Comparison of ENCODE assay signal across 22 cellular contexts in the genomic region with DNA sequence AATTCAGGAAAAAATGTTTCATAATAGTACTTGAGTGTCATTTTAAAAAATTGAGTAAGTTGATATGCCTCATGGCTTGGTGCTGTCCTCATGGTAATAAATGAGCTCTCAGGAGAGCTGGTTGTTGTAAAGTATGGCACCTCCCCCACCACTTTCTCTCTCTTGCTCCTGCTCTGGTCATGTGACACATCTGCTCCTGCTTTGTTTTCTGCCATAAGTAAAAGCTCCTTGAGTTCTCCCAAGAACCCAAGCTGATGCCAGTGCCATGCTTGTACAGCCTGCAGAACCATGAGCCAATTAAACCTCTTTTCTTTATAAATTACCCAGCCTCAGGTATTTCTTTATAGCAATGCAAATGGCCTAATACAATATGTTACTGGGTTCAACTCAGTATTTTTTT.
DNase-seq lines count a peak whose midpoint lies in the region; ATAC-seq and TF ChIP-seq lines count a peak whose summit lies in the region.
"Had no signal": no experiment of that assay in that cellular context is flagged by ENCODE, and none has a peak within 500 bp of the region (broad histone marks: within the 10 kb centered on the region; RNA-seq: fewer than 3 reads in every experiment).

No MANE protein-coding gene starts in this region.

- H3K4me1 Mint-ChIP-seq in WTC11 (peaks cover 19% of the 10 kb centered on the region), nephron progenitor cell (peaks cover 21% of the 10 kb centered on the region)
- no peaks in the 10 kb centered on the region for H3K4me1 Mint-ChIP-seq in activated CD8-positive, alpha-beta memory T cell treated with anti-CD3 and anti-CD28 coated beads, Interleukin-2, amount 10 ng/mL, durations not matched to agents 7 days and 5 days

- TF ChIP-seq CTCF in Loucy (conservative IDR thresholded peaks at IDR 0.05; ENCODE audit: low read length) = no peak
- no peak for TF ChIP-seq CTCF in WTC11 (IDR thresholded peaks at IDR 0.05)
- TF ChIP-seq CTCF in nephron progenitor cell (IDR thresholded peaks at IDR 0.05) = no peak

- H3K9me3 ChIP-seq in Loucy (ENCODE audit: insufficient read depth, low read depth, low read length) = no peaks in the 10 kb centered on the region
- H3K9me3 ChIP-seq: MG63 had no signal

- no peak overlapping the region for H3K9ac ChIP-seq in Loucy (ENCODE audit: low read depth, low read length, poor library complexity, severe bottlenecking)

- no peaks in the 10 kb centered on the region for H3K27me3 ChIP-seq in Loucy (ENCODE audit: insufficient read depth, low read length, poor library complexity, severe bottlenecking)
- H3K27me3 ChIP-seq: MG63 had no signal

- CTCF ChIA-PET in WTC11 (lab: Charles Lee) = no interaction called here
- CTCF ChIA-PET in activated CD8-positive, alpha-beta memory T cell treated with anti-CD3 and anti-CD28 coated beads, Interleukin-2, amount 10 ng/mL, durations not matched to agents 7 days and 5 days (lab: Charles Lee) = no interaction called here

- H3K9me2 ChIP-seq in Loucy (replicated peaks; ENCODE audit: low read depth, low read length) = no peaks in the 10 kb centered on the region

- H3F3A ChIP-seq in Loucy (ENCODE audit: low read depth) = no peaks in the 10 kb centered on the region

- peaks cover 45% of the 10 kb centered on the region for H3K36me3 Mint-ChIP-seq in WTC11
- H3K36me3 Mint-ChIP-seq in nephron progenitor cell (ENCODE audit: low read depth) = peaks cover 25% of the 10 kb centered on the region
- H3K36me3 Mint-ChIP-seq in activated CD8-positive, alpha-beta memory T cell treated with anti-CD3 and anti-CD28 coated beads, Interleukin-2, amount 10 ng/mL, durations not matched to agents 7 days and 5 days = no peaks in the 10 kb centered on the region

- H3K36me3 ChIP-seq in Loucy (ENCODE audit: insufficient read depth, low read length) = no peaks in the 10 kb centered on the region
- H3K36me3 ChIP-seq: MG63 had no signal

- H3K9me3 Mint-ChIP-seq in WTC11 = peaks cover 75% of the 10 kb centered on the region
- H3K9me3 Mint-ChIP-seq in nephron progenitor cell = peaks cover 33% of the 10 kb centered on the region
- H3K9me3 Mint-ChIP-seq in activated CD8-positive, alpha-beta memory T cell treated with anti-CD3 and anti-CD28 coated beads, Interleukin-2, amount 10 ng/mL, durations not matched to agents 7 days and 5 days (ENCODE audit: low read depth) = no peaks in the 10 kb centered on the region

- no peaks in the 10 kb centered on the region for H4K20me1 ChIP-seq in Loucy (ENCODE audit: insufficient read depth, low read length, poor library complexity, severe bottlenecking)

- no peak overlapping the region for H3K4me3 ChIP-seq in Loucy (ENCODE audit: low read length, poor library complexity, severe bottlenecking)
- H3K4me3 ChIP-seq: MG63 had no signal

- no peak for ATAC-seq in WTC11
- no peak for ATAC-seq in HG02642 (IDR thresholded peaks at IDR 0.05; ENCODE audit: poor library complexity, unreplicated experiment)
- no peak for ATAC-seq in activated CD8-positive, alpha-beta memory T cell treated with anti-CD3 and anti-CD28 coated beads, Interleukin-2, amount 10 ng/mL, durations not matched to agents 7 days and 5 days
- ATAC-seq: Panc1 had no signal

- H3K27ac Mint-ChIP-seq in WTC11 (no peak overlapping the region), nephron progenitor cell (peak overlapping the region; percentile 27)
- H3K27ac Mint-ChIP-seq in activated CD8-positive, alpha-beta memory T cell treated with anti-CD3 and anti-CD28 coated beads, Interleukin-2, amount 10 ng/mL, durations not matched to agents 7 days and 5 days = no peak overlapping the region
- H3K27ac Mint-ChIP-seq: H9 had no signal

- no peak overlapping the region for H3K4me3 Mint-ChIP-seq in WTC11
- H3K4me3 Mint-ChIP-seq in nephron progenitor cell = no peak overlapping the region
- H3K4me3 Mint-ChIP-seq in activated CD8-positive, alpha-beta memory T cell treated with anti-CD3 and anti-CD28 coated beads, Interleukin-2, amount 10 ng/mL, durations not matched to agents 7 days and 5 days = no peak overlapping the region
- H3K4me3 Mint-ChIP-seq: H9 had no signal

- DNase-seq in NCI-H1417 (lab: John Stamatoyannopoulos, UW) (peak; percentile 2 to 66 (median 46)), NCI-H1417 treated with DMSO at 0.1 percent for 48 hours (lab: John Stamatoyannopoulos, UW) (no peak), WTC11 (ENCODE audit: low spot score) (no peak), nephron progenitor cell (no peak)
- DNase-seq in activated CD8-positive, alpha-beta memory T cell treated with anti-CD3 and anti-CD28 coated beads, Interleukin-2, amount 10 ng/mL, durations not matched to agents 7 days and 5 days = no peak
- DNase-seq: 8988T, Calu3, DMS79 treated with DMSO at 0.1 percent for 48 hours, GF-D8, H9, KBM-7, MG63, NCI-H146, NCI-H2029, NCI-H2171 treated with DMSO at 0.1 percent for 48 hours, NCI-H345, NCI-H526 treated with DMSO at 0.1 percent for 48 hours, SHP77, T-helper 1 cell had no signal

- no peaks in the 10 kb centered on the region for H3K79me2 ChIP-seq in Loucy (ENCODE audit: insufficient read depth, low read length)

- POLR2A ChIA-PET in WTC11 (lab: Charles Lee) = no interaction called here

- H3K4me1 ChIP-seq in Loucy (ENCODE audit: insufficient read depth, low read length, poor library complexity, severe bottlenecking) = peaks cover 21% of the 10 kb centered on the region

- peak overlapping the region; percentile 12 for H3K4me2 ChIP-seq in Loucy (ENCODE audit: low read depth, low read length, poor library complexity, severe bottlenecking)

- peaks cover 6% of the 10 kb centered on the region for H3K27me3 Mint-ChIP-seq in WTC11 (ENCODE audit: low read depth)
- no peaks in the 10 kb centered on the region for H3K27me3 Mint-ChIP-seq in nephron progenitor cell (ENCODE audit: low read depth, poor library complexity)
- H3K27me3 Mint-ChIP-seq in activated CD8-positive, alpha-beta memory T cell treated with anti-CD3 and anti-CD28 coated beads, Interleukin-2, amount 10 ng/mL, durations not matched to agents 7 days and 5 days = peaks cover 6% of the 10 kb centered on the region

- peak overlapping the region; percentile 1; the same call in 1 of the 2 replicates for H2AFZ ChIP-seq in Loucy (ENCODE audit: low read length)

TF ChIP-seq in WTC11, 78 proteins besides CTCF, POLR2A, EP300 and RAD21:
- no peak for TF ChIP-seq MYBL2 (CRISPR knock-in tag; IDR thresholded peaks at IDR 0.05)
- TF ChIP-seq, protein P1, sequence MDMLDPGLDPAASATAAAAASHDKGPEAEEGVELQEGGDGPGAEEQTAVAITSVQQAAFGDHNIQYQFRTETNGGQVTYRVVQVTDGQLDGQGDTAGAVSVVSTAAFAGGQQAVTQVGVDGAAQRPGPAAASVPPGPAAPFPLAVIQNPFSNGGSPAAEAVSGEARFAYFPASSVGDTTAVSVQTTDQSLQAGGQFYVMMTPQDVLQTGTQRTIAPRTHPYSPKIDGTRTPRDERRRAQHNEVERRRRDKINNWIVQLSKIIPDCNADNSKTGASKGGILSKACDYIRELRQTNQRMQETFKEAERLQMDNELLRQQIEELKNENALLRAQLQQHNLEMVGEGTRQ (CRISPR knock-in tag; IDR thresholded peaks at IDR 0.05) = peak; percentile 60

Comparison
In these comparisons a context has a peak if more than half of its experiments do, and no peak if none do; other contexts are left out.
1. DNase-seq: peak in NCI-H1417 (3 of 3); none in NCI-H1417 treated with DMSO at 0.1 percent for 48 hours (single experiment), WTC11 (single experiment), nephron progenitor cell (single experiment) and activated CD8-positive, alpha-beta memory T cell treated with anti-CD3 and anti-CD28 coated beads, Interleukin-2, amount 10 ng/mL, durations not matched to agents 7 days and 5 days (single experiment).